18 cellular contexts compared by ENCODE assay signal in genomic region chr4:150145090-150145949, GRCh38.
A peak's percentile ranks its signal among the peaks of the same experiment; 100 is the strongest.
DNase-seq lines count a peak whose midpoint lies in the region; ATAC-seq and TF ChIP-seq lines count a peak whose summit lies in the region.
"Had no signal": no experiment of that assay in that cellular context is flagged by ENCODE, and none has a peak within 500 bp of the region (broad histone marks: within the 10 kb centered on the region; RNA-seq: fewer than 3 reads in every experiment).

No MANE protein-coding gene starts in this region.

- H3K36me3 Mint-ChIP-seq in mesothelial cell of epicardium (peaks cover 12% of the 10 kb centered on the region), Calu3 (ENCODE audit: insufficient read depth, unreplicated experiment) (no peaks in the 10 kb centered on the region)

- H3K4me3 ChIP-seq in coronary artery = no peak overlapping the region
- H3K4me3 ChIP-seq: colonic mucosa, PC-9, skin epidermis had no signal

- H3K27ac ChIP-seq in epithelial cell of prostate (peak overlapping the region; percentile 6), coronary artery (no peak overlapping the region)
- H3K27ac ChIP-seq: colonic mucosa, PC-9, skin epidermis had no signal

- DNase-seq in ELR (ENCODE audit: low read depth) (peak; percentile 55), NCI-H226 (peak; percentile 30), epithelial cell of prostate (ENCODE audit: low read depth, low spot score) (no peak), mesothelial cell of epicardium (ENCODE audit: low spot score in 2 of 2, unreplicated experiment in 2 of 2) (no peak), NCI-H1417 treated with DMSO at 0.1 percent for 48 hours (lab: John Stamatoyannopoulos, UW) (no peak), Calu3 (no peak), coronary artery (ENCODE audit: low spot score) (no peak)
- DNase-seq: activated CD4-positive, CD25-positive, alpha-beta regulatory T cell treated with anti-CD3 and anti-CD28 coated beads, Interleukin-2, amount 50 U/mL, for 72 hours; CD4-positive, alpha-beta T cell; colonic mucosa; GOT3; left cardiac atrium; NCI-H1092 treated with DMSO at 0.1 percent for 48 hours; NCI-H2227 treated with DMSO at 0.1 percent for 48 hours; PC-9 had no signal

- TF ChIP-seq CTCF in mesothelial cell of epicardium (IDR thresholded peaks at IDR 0.05; ENCODE audit: unreplicated experiment) = peak; percentile 55
- no peak for TF ChIP-seq CTCF in Calu3 (IDR thresholded peaks at IDR 0.05; ENCODE audit: unreplicated experiment)
- no peak for TF ChIP-seq CTCF in coronary artery (IDR thresholded peaks at IDR 0.05)

- CTCF ChIA-PET in Calu3 (lab: Charles Lee) = no interaction called here

- H3K4me3 Mint-ChIP-seq in mesothelial cell of epicardium = no peak overlapping the region
- no peak overlapping the region for H3K4me3 Mint-ChIP-seq in Calu3 (ENCODE audit: low read depth, unreplicated experiment)
- H3K4me3 Mint-ChIP-seq: CD4-positive, alpha-beta T cell; nephron had no signal

- intact Hi-C loops in Calu3 (cut with micrococcal nuclease; ENCODE audit: unreplicated experiment) = no loop called here

- BruUV-seq in Calu3 (replicated peaks; lab: Mats Ljungman, UMichigan) = no TSS peak

- H3K27ac Mint-ChIP-seq in mesothelial cell of epicardium (peak overlapping the region; percentile 55), Calu3 (ENCODE audit: unreplicated experiment) (no peak overlapping the region)
- H3K27ac Mint-ChIP-seq: CD4-positive, alpha-beta T cell; nephron had no signal

- peaks cover 11% of the 10 kb centered on the region for H3K9me3 Mint-ChIP-seq in mesothelial cell of epicardium
- H3K9me3 Mint-ChIP-seq in Calu3 (ENCODE audit: low read depth, unreplicated experiment) = no peaks in the 10 kb centered on the region
- H3K9me3 Mint-ChIP-seq: CD4-positive, alpha-beta T cell had no signal

- H3K4me1 Mint-ChIP-seq in mesothelial cell of epicardium = peaks cover 40% of the 10 kb centered on the region
- no peaks in the 10 kb centered on the region for H3K4me1 Mint-ChIP-seq in Calu3 (ENCODE audit: low read depth, unreplicated experiment)

- no peak for ATAC-seq in GM21529 (IDR thresholded peaks at IDR 0.05; ENCODE audit: unreplicated experiment)
- ATAC-seq: left cardiac atrium had no signal

- H3K27me3 Mint-ChIP-seq in mesothelial cell of epicardium (ENCODE audit: low read depth) (no peaks in the 10 kb centered on the region), Calu3 (ENCODE audit: unreplicated experiment) (no peaks in the 10 kb centered on the region)

Comparison
In these comparisons a context has a peak if more than half of its experiments do, and no peak if none do; other contexts are left out.
1. DNase-seq: peak in ELR (single experiment) and NCI-H226 (single experiment); none in epithelial cell of prostate (single experiment), mesothelial cell of epicardium (0 of 2), NCI-H1417 treated with DMSO at 0.1 percent for 48 hours (single experiment), Calu3 (single experiment) and coronary artery (single experiment).